8 cellular contexts compared by ENCODE assay signal in genomic region chr19:36214388-36215275, GRCh38. TPM values are rescaled to one million over a fixed set of nuclear protein-coding genes. Genes with fewer than 3 reads are reported as not detected.
A peak's percentile ranks its signal among the peaks of the same experiment; 100 is the strongest.
DNase-seq lines count a peak whose midpoint lies in the region; TF ChIP-seq lines count a peak whose summit lies in the region.

TSS of gene ZNF146 (plus strand) at chr19:36215106. CDS start at chr19:36236441, 21,335 bp downstream.
TSS of gene ZNF565 (minus strand) at chr19:36214665. CDS start at chr19:36201985, 12,680 bp downstream.

- H3K9me3 ChIP-seq in SJCRH30 (replicated peaks) (peaks cover 11% of the 10 kb centered on the region), neutrophil (no peaks in the 10 kb centered on the region)

- peak within 1 kb of the TSS; percentile 71 for H3K4me3 ChIP-seq in HFF-Myc (replicated peaks; ENCODE audit: low read depth, low read length)
- H3K4me3 ChIP-seq in SJCRH30, result peak within 1 kb of the TSS; percentile 84
- H3K4me3 ChIP-seq in neutrophil (ENCODE audit: low read depth in 1 of 2, low read length in 1 of 2), result peak within 1 kb of the TSS; percentile 91 to 94

- no peak for TF ChIP-seq CTCF in HFF-Myc (IDR thresholded peaks at IDR 0.05; ENCODE audit: low read depth, low read length, missing control alignments)
- TF ChIP-seq CTCF in neutrophil (IDR thresholded peaks at IDR 0.05), result peak; percentile 72

- DNase-seq in GM04504 (ENCODE audit: low read depth) (peak; percentile 97), HFF-Myc (ENCODE audit: extremely low read depth, low read depth) (peak; percentile 96), MV-4-11 (lab: John Stamatoyannopoulos, UW) (peak; percentile 99), SJCRH30 (peak; percentile 99), germinal center (ENCODE audit: low spot score) (peak; percentile 96), substantia nigra (lab: John Stamatoyannopoulos, UW) (peak; percentile 90 to 100 (median 97))
- peak; percentile 98 for DNase-seq in activated naive CD4-positive, alpha-beta T cell treated with Interleukin-2 at 50 U/mL for 16 hours

- H3K27me3 ChIP-seq in SJCRH30, result no peaks in the 10 kb centered on the region
- H3K27me3 ChIP-seq in neutrophil, result no peaks in the 10 kb centered on the region

- H3K4me1 ChIP-seq in SJCRH30 (no peaks in the 10 kb centered on the region), neutrophil (ENCODE audit: control insufficient read depth in 1 of 2, insufficient read depth in 1 of 2, low read depth in 1 of 2, low read length in 1 of 2) (peaks cover 16 to 18% of the 10 kb centered on the region in 2 experiments)

- H3K36me3 ChIP-seq in SJCRH30 (peaks cover 34% of the 10 kb centered on the region), neutrophil (no peaks in the 10 kb centered on the region)

- H3K27ac ChIP-seq in SJCRH30 (peak within 1 kb of the TSS; percentile 91), neutrophil (peak within 1 kb of the TSS; percentile 93), substantia nigra (ENCODE audit: low read depth, low read length, poor library complexity, severe bottlenecking) (peak within 1 kb of the TSS; percentile 99)

RNA-seq across cellular contexts. Expression of gene ZNF146, which starts in this region (rescaled TPM):
- total RNA-seq in SJCRH30 (2014; rRNA removed; shearing (Covaris generic)), result 182 and 210 TPM in 2 replicates

RNA-seq across cellular contexts. Expression of gene ZNF565, which starts in this region (rescaled TPM):
- 4.1 and 5.2 TPM in 2 replicates for total RNA-seq in SJCRH30 (2014; rRNA removed; shearing (Covaris generic))

Comparison
In these comparisons a context has a peak if more than half of its experiments do, and no peak if none do; other contexts are left out.
1. Peak in every context shown above with its lines: DNase-seq, H3K4me3 ChIP-seq and H3K27ac ChIP-seq.